In genomic region chr14:64928239-64929002, GRCh38 we compare ENCODE assay signal across 12 cellular contexts. TPM values are rescaled to one million over a fixed set of nuclear protein-coding genes. Genes with fewer than 3 reads are reported as not detected.
DNase-seq lines count a peak whose midpoint lies in the region; ATAC-seq and TF ChIP-seq lines count a peak whose summit lies in the region.
"Had no signal": no experiment of that assay in that cellular context is flagged by ENCODE, and none has a peak within 500 bp of the region (broad histone marks: within the 10 kb centered on the region; RNA-seq: fewer than 3 reads in every experiment).

No MANE protein-coding gene starts in this region.

- H4K20me1 ChIP-seq in PC-3 (ENCODE audit: low read length), result no peaks in the 10 kb centered on the region

- H3K4me3 ChIP-seq in adrenal gland (no peak overlapping the region), tibial nerve (no peak overlapping the region), PC-3 (ENCODE audit: low read length) (no peak overlapping the region)

- BruUV-seq in PC-3 (replicated peaks; lab: Mats Ljungman, UMichigan), result no TSS peak

- peaks cover 7% of the 10 kb centered on the region for H3K36me3 Mint-ChIP-seq in natural killer cell

- H3K27me3 ChIP-seq in adrenal gland (no peaks in the 10 kb centered on the region), tibial nerve (no peaks in the 10 kb centered on the region), PC-3 (ENCODE audit: low read length) (no peaks in the 10 kb centered on the region)

- 54 to 70% (median 60%) methylated on average over 7 of the region's 7 CpGs for WGBS in adrenal gland, 4 donors
- WGBS in tibial nerve, 2 donors, result 68 to 75% methylated on average over 7 of the region's 7 CpGs

- H3K36me3 ChIP-seq in adrenal gland (replicated peaks in 1 of 2), result peaks cover 0 to 59% of the 10 kb centered on the region in 2 donors
- peaks cover 0 to 71% (median 0%) of the 10 kb centered on the region in 3 donors for H3K36me3 ChIP-seq in tibial nerve
- peaks cover 56% of the 10 kb centered on the region for H3K36me3 ChIP-seq in PC-3 (ENCODE audit: low read depth, low read length)

- no peak for DNase-seq in natural killer cell
- DNase-seq in adrenal gland, result no peak
- DNase-seq in tibial nerve (ENCODE audit: low spot score in 2 of 2), result no peak
- DNase-seq in PC-3, result no peak
- no peak for DNase-seq in OCI-M2 (lab: John Stamatoyannopoulos, UW; ENCODE audit: unreplicated experiment)
- DNase-seq: effector CD8-positive, alpha-beta T cell; GF-D8; NCI-H2107; stimulated activated CD4-positive, alpha-beta T cell treated with anti-CD3 and anti-CD28 coated beads, Interleukin-4, amount 100 ng/mL, for 4 hours had no signal

- no peak for TF ChIP-seq POLR2A in adrenal gland (IDR thresholded peaks at IDR 0.05)
- no peak for TF ChIP-seq POLR2A in tibial nerve (IDR thresholded peaks at IDR 0.05)

- CTCF ChIA-PET in PC-3 (lab: Charles Lee), result no interaction called here

- H3K9me3 Mint-ChIP-seq in natural killer cell, result no peaks in the 10 kb centered on the region

- no peak overlapping the region for H3K4me3 Mint-ChIP-seq in natural killer cell

- TF ChIP-seq EP300 in tibial nerve (IDR thresholded peaks at IDR 0.05), result no peak

- no peak overlapping the region for H3K4me2 ChIP-seq in PC-3 (ENCODE audit: low read length)

- H3K4me1 Mint-ChIP-seq in natural killer cell, result peaks cover 6 to 14% of the 10 kb centered on the region in 2 donors

- H3K27ac ChIP-seq in adrenal gland (no peak overlapping the region), tibial nerve (peak overlapping the region in 1 of 4 donors; percentile 27), PC-3 (ENCODE audit: low read length) (no peak overlapping the region)

- H3K9me3 ChIP-seq in adrenal gland (replicated peaks in 1 of 3), result no peaks in the 10 kb centered on the region
- H3K9me3 ChIP-seq in tibial nerve, result no peaks in the 10 kb centered on the region
- H3K9me3 ChIP-seq in PC-3 (ENCODE audit: low read length), result no peaks in the 10 kb centered on the region

- no peak overlapping the region for H3K9ac ChIP-seq in PC-3 (ENCODE audit: low read length)

- no peaks in the 10 kb centered on the region for H3K9me2 ChIP-seq in PC-3 (replicated peaks; ENCODE audit: low read length)

- H3K27ac Mint-ChIP-seq in natural killer cell, result no peak overlapping the region

- intact Hi-C loops in natural killer cell (cut with micrococcal nuclease) (loop anchor here (2.0 kb wide), 1 partner anchor 14 kb away; the partner anchor contains the start of gene CHURC1), adrenal gland (cut with DNase I) (no loop called here), PC-3 (cut with micrococcal nuclease) (no loop called here)

- H3K27me3 Mint-ChIP-seq in natural killer cell (ENCODE audit: low read depth in 2 of 2), result no peaks in the 10 kb centered on the region

- H3K79me2 ChIP-seq in PC-3 (ENCODE audit: low read length), result no peaks in the 10 kb centered on the region

- POLR2A ChIA-PET in PC-3 (lab: Charles Lee; ENCODE audit: unreplicated experiment), result no interaction called here

- TF ChIP-seq CTCF in natural killer cell (IDR thresholded peaks at IDR 0.05) (no peak), adrenal gland (IDR thresholded peaks at IDR 0.05) (no peak), tibial nerve (IDR thresholded peaks at IDR 0.05) (no peak), PC-3 (conservative IDR thresholded peaks at IDR 0.05; ENCODE audit: low read depth, low read length) (no peak)

- H2AFZ ChIP-seq in PC-3 (ENCODE audit: low read length), result no peak overlapping the region

- no peaks in the 10 kb centered on the region for H3F3A ChIP-seq in PC-3 (ENCODE audit: low read length, unreplicated experiment)

- H3K4me1 ChIP-seq in adrenal gland (replicated peaks in 1 of 2), result peaks cover 0 to 24% of the 10 kb centered on the region in 2 donors
- peaks cover 0 to 17% (median 5%) of the 10 kb centered on the region in 4 donors for H3K4me1 ChIP-seq in tibial nerve
- H3K4me1 ChIP-seq in PC-3 (ENCODE audit: insufficient read depth, low read length), result no peaks in the 10 kb centered on the region

- ATAC-seq in GM18870 (IDR thresholded peaks at IDR 0.05; ENCODE audit: unreplicated experiment) (peak; percentile 86), GM21619 (IDR thresholded peaks at IDR 0.05; ENCODE audit: unreplicated experiment) (peak; percentile 82), HG03442 (IDR thresholded peaks at IDR 0.05; ENCODE audit: unreplicated experiment) (peak; percentile 77), natural killer cell (peak; percentile 80 to 85 (median 83)), PC-3 (no peak)

RNA-seq across cellular contexts. Expression of gene GPX2, which starts 14.1 kb away (rescaled TPM):
- total RNA-seq in natural killer cell (not detected), adrenal gland (under 1 TPM in 2 of 8 donors, not detected in 6; 0.31 to 0.36 TPM), tibial nerve (not detected), PC-3 (2014; rRNA removed) (2.9 and 4.3 TPM in 2 replicates)
- 1 to 10 TPM in 1 of 3 donors, under 1 TPM in 1, not detected in 1; 0.73 to 1.4 TPM for polyA plus RNA-seq in adrenal gland

RNA-seq across cellular contexts. Expression of gene CHURC1, which starts 14.2 kb away (rescaled TPM):
- 10 to 100 TPM; 56.1 to 65.5 (median 65.4) TPM for total RNA-seq in natural killer cell
- 100 to 1,000 TPM in 1 of 8 donors, 10 to 100 TPM in 7; 54.4 to 101 (median 74.2) TPM for total RNA-seq in adrenal gland
- 10 to 100 TPM; 36.7 to 97.0 (median 46.4) TPM for polyA plus RNA-seq in adrenal gland
- 100 to 1,000 TPM in 1 of 4 donors, 10 to 100 TPM in 3; 75.0 to 131 (median 89.1) TPM for total RNA-seq in tibial nerve
- 44.0 and 50.3 TPM in 2 replicates for total RNA-seq in PC-3 (2014; rRNA removed)

RNA-seq across cellular contexts. Expression of gene RAB15, which starts 43.7 kb away (rescaled TPM):
- total RNA-seq in natural killer cell, result 1 to 10 TPM in 2 of 3 donors, under 1 TPM in 1; 0.82 to 3.2 (median 1.7) TPM
- 1 to 10 TPM in 7 of 8 donors, under 1 TPM in 1; 0.95 to 8.9 (median 3.2) TPM for total RNA-seq in adrenal gland
- 1 to 10 TPM; 3.6 to 8.6 (median 5.8) TPM for polyA plus RNA-seq in adrenal gland
- total RNA-seq in tibial nerve, result 1 to 10 TPM in 1 of 4 donors, under 1 TPM in 2, not detected in 1; 0.22 to 2.4 (median 0.42) TPM
- total RNA-seq in PC-3 (2014; rRNA removed), result 20.6 and 27.0 TPM in 2 replicates

RNA-seq across cellular contexts. Expression of gene SPTB, which starts 48.7 kb away (rescaled TPM):
- total RNA-seq in natural killer cell (under 1 TPM; 0.07 to 0.59 (median 0.13) TPM), adrenal gland (1 to 10 TPM in 3 of 8 donors, under 1 TPM in 5; 0.18 to 6.1 (median 0.58) TPM), tibial nerve (10 to 100 TPM in 2 of 4 donors, 1 to 10 TPM in 2; 4.5 to 12.6 (median 9.2) TPM), PC-3 (2014; rRNA removed) (2.3 and 3.6 TPM in 2 replicates)
- 10 to 100 TPM in 1 of 3 donors, 1 to 10 TPM in 2; 1.1 to 14.5 (median 1.3) TPM for polyA plus RNA-seq in adrenal gland

RNA-seq across cellular contexts. Expression of gene FNTB, which starts 58.3 kb away (rescaled TPM):
- total RNA-seq in natural killer cell (1 to 10 TPM; 4.0 to 8.7 (median 8.4) TPM), adrenal gland (10 to 100 TPM; 12.2 to 27.2 (median 25.0) TPM), tibial nerve (10 to 100 TPM; 21.0 to 34.5 (median 31.0) TPM), PC-3 (2014; rRNA removed) (19.5 and 28.1 TPM in 2 replicates)
- polyA plus RNA-seq in adrenal gland, result 10 to 100 TPM; 18.0 to 20.2 (median 18.7) TPM
